ENCODE assay signal across 16 cellular contexts in genomic region chr9:15180124-15180523, GRCh38.
"Had no signal": no experiment of that assay in that cellular context is flagged by ENCODE, and none has a peak within 500 bp of the region (broad histone marks: within the 10 kb centered on the region; RNA-seq: fewer than 3 reads in every experiment).

No MANE protein-coding gene starts in this region.

- DNase-seq: activated CD4-positive, alpha-beta T cell treated with anti-CD3 and anti-CD28 coated beads, Interleukin-2, amount 50 U/mL, for 4 hours; activated effector memory CD4-positive, alpha-beta T cell treated with anti-CD3 and anti-CD28 coated beads, Interleukin-2, amount 50 U/mL, for 16 hours; activated naive CD8-positive, alpha-beta T cell treated with anti-CD3 and anti-CD28 coated beads, Interleukin-2, amount 10 ng/mL, durations not matched to agents 7 days and 5 days; activated T-cell treated with anti-CD3 and anti-CD28 coated beads, Interleukin-2, amount 50 U/mL, for 4 hours; anterior cingulate cortex; brain microvascular endothelial cell; hippocampal formation; kidney; left ventricle myocardium inferior; mucosa of descending colon; naive thymus-derived CD4-positive, alpha-beta T cell; ovary; right lobe of liver; T1000 had no signal

- H3K27me3 ChIP-seq: brain microvascular endothelial cell, ovary, right lobe of liver had no signal

- H3K27ac ChIP-seq: brain microvascular endothelial cell, coronary artery, left ventricle myocardium inferior, ovary, right lobe of liver had no signal

- H3K4me3 ChIP-seq: coronary artery, left ventricle myocardium inferior, mucosa of descending colon, ovary, right lobe of liver had no signal

- H3K4me1 ChIP-seq: left ventricle myocardium inferior, right lobe of liver had no signal

- H3K9me3 ChIP-seq: left ventricle myocardium inferior, mucosa of descending colon, ovary, right lobe of liver had no signal

- ATAC-seq: esophagus mucosa; mucosa of descending colon; naive thymus-derived CD4-positive, alpha-beta T cell; right lobe of liver had no signal

- H3K36me3 ChIP-seq: brain microvascular endothelial cell, ovary had no signal
